2 cellular contexts compared by ENCODE assay signal in genomic region chr5:1140188-1140817, GRCh38.
TF ChIP-seq lines count a peak whose summit lies in the region.

No MANE protein-coding gene starts in this region.

TF ChIP-seq in A549, 52 proteins besides CTCF, POLR2A, EP300 and RAD21:
- TF ChIP-seq MYC (IDR thresholded peaks at IDR 0.05; ENCODE audit: borderline replicate concordance, low read length) (no peak), SMC3 (IDR thresholded peaks at IDR 0.05) (peak; percentile 86), MAX (IDR thresholded peaks at IDR 0.05) (0 out of 2 replicates have a peak, but pooled peaks have one; percentile 31)

TF ChIP-seq in IMR-90, 13 proteins besides CTCF, POLR2A, EP300 and RAD21:
- TF ChIP-seq SMC3 (IDR thresholded peaks at IDR 0.05; ENCODE audit: low read depth, low read length) (peak; percentile 47), MAZ (IDR thresholded peaks at IDR 0.05; ENCODE audit: borderline replicate concordance, low read depth, low read length) (peak; percentile 33; the same call in 1 of the 2 replicates), BHLHE40 (IDR thresholded peaks at IDR 0.05; ENCODE audit: low read depth, low read length) (no peak), RCOR1 (IDR thresholded peaks at IDR 0.05; ENCODE audit: insufficient replicate concordance, low read length) (no peak)
